ENCODE assay signal across 14 cellular contexts in the genomic region with DNA sequence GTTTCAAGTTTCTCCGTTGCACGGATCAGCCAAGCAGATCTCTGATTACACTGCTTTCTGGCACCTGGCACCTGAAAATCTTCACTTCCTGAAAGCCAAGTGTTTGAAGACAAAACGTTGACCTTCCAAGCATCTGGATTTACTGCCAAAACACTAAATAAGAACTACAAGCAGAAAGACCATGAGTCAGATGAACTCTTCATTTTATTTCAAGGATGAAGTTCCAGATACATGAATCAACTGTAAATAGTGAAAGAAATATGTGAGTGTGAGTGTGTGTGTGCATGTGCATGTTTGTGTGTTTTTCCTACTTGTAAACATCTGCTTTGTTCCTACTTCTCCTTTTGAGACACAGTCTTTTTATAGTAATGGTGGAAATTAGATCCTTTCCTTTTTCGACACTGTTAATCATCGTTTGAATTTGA. TPM values are rescaled to one million over a fixed set of nuclear protein-coding genes. Genes with fewer than 3 reads are reported as not detected.
DNase-seq lines count a peak whose midpoint lies in the region; ATAC-seq and TF ChIP-seq lines count a peak whose summit lies in the region.
"Had no signal": no experiment of that assay in that cellular context is flagged by ENCODE, and none has a peak within 500 bp of the region (broad histone marks: within the 10 kb centered on the region; RNA-seq: fewer than 3 reads in every experiment).

No MANE protein-coding gene starts in this region.

- no peak for TF ChIP-seq CTCF in nephron progenitor cell (IDR thresholded peaks at IDR 0.05)

- no peaks in the 10 kb centered on the region for H3K27me3 Mint-ChIP-seq in nephron progenitor cell (ENCODE audit: low read depth, poor library complexity)
- H3K27me3 Mint-ChIP-seq: type B pancreatic cell had no signal

- H3K36me3 Mint-ChIP-seq in nephron progenitor cell (ENCODE audit: low read depth), result no peaks in the 10 kb centered on the region
- H3K36me3 Mint-ChIP-seq: type B pancreatic cell had no signal

- peak overlapping the region; percentile 24 for H3K4me3 Mint-ChIP-seq in nephron progenitor cell
- H3K4me3 Mint-ChIP-seq: naive thymus-derived CD4-positive, alpha-beta T cell; type B pancreatic cell had no signal

- DNase-seq in DMS79 (lab: John Stamatoyannopoulos, UW) (peak; percentile 10), NCI-H2196 (lab: John Stamatoyannopoulos, UW; ENCODE audit: unreplicated experiment) (peak; percentile 41), dedifferentiated amniotic fluid mesenchymal stem cell (ENCODE audit: extremely low spot score) (peak; percentile 16), nephron progenitor cell (no peak), globus pallidus (ENCODE audit: low spot score) (no peak), HT-29 (ENCODE audit: low spot score) (no peak)
- no peak for DNase-seq in activated CD4-positive, CD25-positive, alpha-beta regulatory T cell treated with anti-CD3 and anti-CD28 coated beads, Interleukin-2, amount 50 U/mL, for 72 hours
- DNase-seq: H7; head of caudate nucleus; naive thymus-derived CD4-positive, alpha-beta T cell; NCI-H2029 treated with DMSO at 0.1 percent for 48 hours; stimulated activated CD4-positive, alpha-beta T cell treated with anti-CD3 and anti-CD28 coated beads, Interleukin-4, amount 100 ng/mL, for 1 hour had no signal

- ATAC-seq in GM18520 (IDR thresholded peaks at IDR 0.05; ENCODE audit: unreplicated experiment), result no peak
- ATAC-seq: naive thymus-derived CD4-positive, alpha-beta T cell had no signal

- no peaks in the 10 kb centered on the region for H3K9me3 Mint-ChIP-seq in nephron progenitor cell
- H3K9me3 Mint-ChIP-seq: type B pancreatic cell had no signal

- H3K27ac Mint-ChIP-seq in nephron progenitor cell, result peak overlapping the region; percentile 20
- H3K27ac Mint-ChIP-seq: naive thymus-derived CD4-positive, alpha-beta T cell; type B pancreatic cell had no signal

- peaks cover 38% of the 10 kb centered on the region for H3K4me1 Mint-ChIP-seq in nephron progenitor cell

RNA-seq across cellular contexts. Expression of gene DTNA, which starts 60.0 kb away (rescaled TPM):
- 0.18 TPM in 1 of 2 replicates, not detected in the other for total RNA-seq in HT-29 (2014; rRNA removed; shearing (Covaris generic))

Comparison
In these comparisons a context has a peak if more than half of its experiments do, and no peak if none do; other contexts are left out.
1. DNase-seq: peak in DMS79 (single experiment), NCI-H2196 (single experiment) and dedifferentiated amniotic fluid mesenchymal stem cell (single experiment); none in nephron progenitor cell (single experiment), globus pallidus (single experiment), HT-29 (single experiment) and activated CD4-positive, CD25-positive, alpha-beta regulatory T cell treated with anti-CD3 and anti-CD28 coated beads, Interleukin-2, amount 50 U/mL, for 72 hours (single experiment).